ENCODE assay signal across 9 cellular contexts in genomic region chr15:51907136-51907862, GRCh38.
DNase-seq lines count a peak whose midpoint lies in the region; ATAC-seq and TF ChIP-seq lines count a peak whose summit lies in the region.
"Had no signal": no experiment of that assay in that cellular context is flagged by ENCODE, and none has a peak within 500 bp of the region (broad histone marks: within the 10 kb centered on the region; RNA-seq: fewer than 3 reads in every experiment).

No MANE protein-coding gene starts in this region.

- peak overlapping the region; percentile 36 for H3K27ac Mint-ChIP-seq in activated CD4-positive, alpha-beta T cell treated with anti-CD3 and anti-CD28 coated beads, Interleukin-2, amount 10 ng/mL, durations not matched to agents 7 days and 5 days
- H3K27ac Mint-ChIP-seq in type B pancreatic cell, result peak overlapping the region; percentile 82
- H3K27ac Mint-ChIP-seq in CD14-positive monocyte, result peak overlapping the region in 1 of 7 donors; percentile 21
- H3K27ac Mint-ChIP-seq: memory B cell had no signal

- H3K4me2 ChIP-seq in PC-9, result peak overlapping the region; percentile 52

- TF ChIP-seq CTCF in PC-9 (conservative IDR thresholded peaks at IDR 0.05) (peak; percentile 60), foreskin keratinocyte (conservative IDR thresholded peaks at IDR 0.05) (peak; percentile 42), type B pancreatic cell (conservative IDR thresholded peaks at IDR 0.05) (no peak), CD14-positive monocyte (IDR thresholded peaks at IDR 0.05) (no peak)

- H2AFZ ChIP-seq in PC-9, result no peak overlapping the region

- POLR2A ChIA-PET in activated CD4-positive, alpha-beta T cell treated with anti-CD3 and anti-CD28 coated beads, Interleukin-2, amount 10 ng/mL, durations not matched to agents 7 days and 5 days (lab: Charles Lee), result no interaction called here
- POLR2A ChIA-PET in PC-9 (lab: Charles Lee; ENCODE audit: unreplicated experiment), result no interaction called here

- peaks cover 21% of the 10 kb centered on the region for H3F3A ChIP-seq in PC-9 (ENCODE audit: insufficient read depth, low read depth)

- intact Hi-C loops in PC-9 (cut with micrococcal nuclease; ENCODE audit: unreplicated experiment), result loop anchor here (1.0 to 2.0 kb wide), 5 partner anchors 32 to 256 kb away; partner anchors contain the start of gene TMOD3
- intact Hi-C loops in CD14-positive monocyte (cut with micrococcal nuclease), result no loop called here

- peaks cover 1% of the 10 kb centered on the region for H3K4me1 Mint-ChIP-seq in activated CD4-positive, alpha-beta T cell treated with anti-CD3 and anti-CD28 coated beads, Interleukin-2, amount 10 ng/mL, durations not matched to agents 7 days and 5 days
- H3K4me1 Mint-ChIP-seq in type B pancreatic cell (ENCODE audit: unreplicated experiment), result peaks cover 11% of the 10 kb centered on the region
- peaks cover 6% of the 10 kb centered on the region for H3K4me1 Mint-ChIP-seq in CD14-positive monocyte

- no peaks in the 10 kb centered on the region for H3K9me3 ChIP-seq in PC-9 (ENCODE audit: insufficient read depth, low read depth)

- ATAC-seq in foreskin keratinocyte (peak; percentile 89), HG02852 (IDR thresholded peaks at IDR 0.05; ENCODE audit: unreplicated experiment) (no peak)

- peak overlapping the region; percentile 26; the same call in 1 of the 2 replicates for H3K4me3 ChIP-seq in PC-9

- no peaks in the 10 kb centered on the region for H3K9me2 ChIP-seq in PC-9 (ENCODE audit: insufficient read depth)

- DNase-seq in activated CD4-positive, alpha-beta T cell treated with anti-CD3 and anti-CD28 coated beads, Interleukin-2, amount 10 ng/mL, durations not matched to agents 7 days and 5 days, result no peak
- DNase-seq in activated CD4-positive, alpha-beta T cell treated with anti-CD3 and anti-CD28 coated beads for 1 hour, result no peak
- peak; percentile 83 to 97 for DNase-seq in PC-9
- peak; percentile 22 to 52 for DNase-seq in foreskin keratinocyte
- DNase-seq in type B pancreatic cell (ENCODE audit: extremely low spot score, unreplicated experiment), result no peak
- no peak for DNase-seq in pons (ENCODE audit: low spot score)
- DNase-seq in CD14-positive monocyte (ENCODE audit: low spot score), result no peak

- H3K4me1 ChIP-seq in PC-9 (replicated peaks; ENCODE audit: insufficient read depth), result peaks cover 27% of the 10 kb centered on the region
- no peaks in the 10 kb centered on the region for H3K4me1 ChIP-seq in foreskin keratinocyte

- no peak overlapping the region for H3K4me3 Mint-ChIP-seq in activated CD4-positive, alpha-beta T cell treated with anti-CD3 and anti-CD28 coated beads, Interleukin-2, amount 10 ng/mL, durations not matched to agents 7 days and 5 days
- no peak overlapping the region for H3K4me3 Mint-ChIP-seq in type B pancreatic cell
- no peak overlapping the region for H3K4me3 Mint-ChIP-seq in CD14-positive monocyte
- H3K4me3 Mint-ChIP-seq: memory B cell had no signal

- H3K36me3 Mint-ChIP-seq in activated CD4-positive, alpha-beta T cell treated with anti-CD3 and anti-CD28 coated beads, Interleukin-2, amount 10 ng/mL, durations not matched to agents 7 days and 5 days (ENCODE audit: low read depth), result peaks cover 38% of the 10 kb centered on the region
- peaks cover 31% of the 10 kb centered on the region for H3K36me3 Mint-ChIP-seq in type B pancreatic cell
- peaks cover 60 to 84% of the 10 kb centered on the region in 2 donors for H3K36me3 Mint-ChIP-seq in CD14-positive monocyte

- H3K27me3 ChIP-seq in PC-9 (ENCODE audit: insufficient read depth, low read depth), result no peaks in the 10 kb centered on the region
- no peaks in the 10 kb centered on the region for H3K27me3 ChIP-seq in foreskin keratinocyte

- H3K27ac ChIP-seq in PC-9 (peak overlapping the region; percentile 69), foreskin keratinocyte (no peak overlapping the region)

- H3K27me3 Mint-ChIP-seq in activated CD4-positive, alpha-beta T cell treated with anti-CD3 and anti-CD28 coated beads, Interleukin-2, amount 10 ng/mL, durations not matched to agents 7 days and 5 days, result no peaks in the 10 kb centered on the region
- H3K27me3 Mint-ChIP-seq in type B pancreatic cell, result no peaks in the 10 kb centered on the region
- peaks cover 0 to 1% (median 0%) of the 10 kb centered on the region in 3 donors for H3K27me3 Mint-ChIP-seq in CD14-positive monocyte (ENCODE audit: low read depth in 3 of 3)
- H3K27me3 Mint-ChIP-seq: memory B cell had no signal

- 0 out of 2 replicates have a peak, but pooled peaks cover 4% of the 10 kb centered on the region for H4K20me1 ChIP-seq in PC-9 (ENCODE audit: insufficient read depth)

- CTCF ChIA-PET in activated CD4-positive, alpha-beta T cell treated with anti-CD3 and anti-CD28 coated beads, Interleukin-2, amount 10 ng/mL, durations not matched to agents 7 days and 5 days (lab: Charles Lee), result interaction anchor here (0.9 kb wide), 1 partner anchor 230 kb away, joined by 4 read pairs; no protein-coding TSS in a partner anchor
- CTCF ChIA-PET in PC-9 (lab: Charles Lee), result interaction anchor here (1.2 kb wide), 1 partner anchor 120 kb away, joined by 8 read pairs; no protein-coding TSS in a partner anchor

- H3K36me3 ChIP-seq in PC-9 (ENCODE audit: low read depth), result peaks cover 16% of the 10 kb centered on the region

- no peaks in the 10 kb centered on the region for H3K9me3 Mint-ChIP-seq in activated CD4-positive, alpha-beta T cell treated with anti-CD3 and anti-CD28 coated beads, Interleukin-2, amount 10 ng/mL, durations not matched to agents 7 days and 5 days
- H3K9me3 Mint-ChIP-seq in type B pancreatic cell, result no peaks in the 10 kb centered on the region
- H3K9me3 Mint-ChIP-seq in CD14-positive monocyte, result peaks cover 0 to 4% (median 0%) of the 10 kb centered on the region in 7 donors
- H3K9me3 Mint-ChIP-seq: memory B cell had no signal

- H3K79me2 ChIP-seq in PC-9 (ENCODE audit: low read depth), result no peaks in the 10 kb centered on the region

- BruUV-seq in PC-9 (replicated peaks; lab: Mats Ljungman, UMichigan), result no TSS peak

Comparison
In these comparisons a context has a peak if more than half of its experiments do, and no peak if none do; other contexts are left out.
1. DNase-seq: peak in PC-9 (2 of 2) and foreskin keratinocyte (2 of 2); none in activated CD4-positive, alpha-beta T cell treated with anti-CD3 and anti-CD28 coated beads, Interleukin-2, amount 10 ng/mL, durations not matched to agents 7 days and 5 days (single experiment), activated CD4-positive, alpha-beta T cell treated with anti-CD3 and anti-CD28 coated beads for 1 hour (single experiment), type B pancreatic cell (single experiment), pons (single experiment) and CD14-positive monocyte (single experiment).
2. CTCF ChIP-seq: peak in PC-9 (single experiment) and foreskin keratinocyte (single experiment); none in type B pancreatic cell (single experiment) and CD14-positive monocyte (single experiment).